1 cellular context compared by ENCODE assay signal in genomic region chr4:95215991-95216605, GRCh38.
TF ChIP-seq lines count a peak whose summit lies in the region.

No MANE protein-coding gene starts in this region.

TF ChIP-seq in GM23338, 12 proteins besides CTCF, POLR2A, EP300 and RAD21 (continued from another document):
- TF ChIP-seq REST (IDR thresholded peaks at IDR 0.05; ENCODE audit: unreplicated experiment) (no peak), CREB1 (CRISPR knock-in tag; IDR thresholded peaks at IDR 0.05; ENCODE audit: low read depth) (no peak), NANOG (IDR thresholded peaks at IDR 0.05; ENCODE audit: borderline replicate concordance) (no peak), POLR2AphosphoS5 (IDR thresholded peaks at IDR 0.05; ENCODE audit: low read depth) (no peak), ETS1 (IDR thresholded peaks at IDR 0.05) (no peak)
